ENCODE assay signal across 10 cellular contexts in genomic region chr7:33836797-33837355, GRCh38.
DNase-seq lines count a peak whose midpoint lies in the region; ATAC-seq and TF ChIP-seq lines count a peak whose summit lies in the region.
"Had no signal": no experiment of that assay in that cellular context is flagged by ENCODE, and none has a peak within 500 bp of the region (broad histone marks: within the 10 kb centered on the region; RNA-seq: fewer than 3 reads in every experiment).

No MANE protein-coding gene starts in this region.

- no peaks in the 10 kb centered on the region for H3K9me2 ChIP-seq in hepatocyte (replicated peaks; ENCODE audit: insufficient read depth)

- peaks cover 6% of the 10 kb centered on the region for H3K27me3 ChIP-seq in hepatocyte
- H3K27me3 ChIP-seq: esophagus squamous epithelium had no signal

- WGBS in hepatocyte (ENCODE audit: low lambda C conversion rate, missing lambda C conversion rate) = 86% methylated on average over 8 of the region's 8 CpGs

- TF ChIP-seq CTCF in AG09319 (IDR thresholded peaks at IDR 0.05; ENCODE audit: low read depth, low read length) (peak; percentile 7; the same call in 1 of the 2 replicates), GM12875 (IDR thresholded peaks at IDR 0.05; ENCODE audit: borderline replicate concordance, insufficient read depth, low read depth, low read length) (peak; percentile 6; the same call in 1 of the 2 replicates), RWPE1 (conservative IDR thresholded peaks at IDR 0.05; ENCODE audit: low read depth) (peak; percentile 43), hepatocyte (IDR thresholded peaks at IDR 0.05; ENCODE audit: poor library complexity) (peak; percentile 27)

- CTCF ChIA-PET in RWPE1 (lab: Yijun Ruan, JAX) = interaction anchor here (0.5 to 1.5 kb wide), 3 partner anchors 12 to 118 kb away, joined by 3 to 5 read pairs (median 3); no protein-coding TSS in a partner anchor

- no peak overlapping the region for H3K4me3 ChIP-seq in GM12875 (ENCODE audit: low read depth, low read length)
- H3K4me3 ChIP-seq in hepatocyte = no peak overlapping the region
- H3K4me3 ChIP-seq: esophagus squamous epithelium had no signal

- no peaks in the 10 kb centered on the region for H3K36me3 ChIP-seq in hepatocyte (replicated peaks; ENCODE audit: insufficient read depth, low read depth)
- H3K36me3 ChIP-seq: esophagus squamous epithelium had no signal

- H3K9me3 ChIP-seq in hepatocyte (ENCODE audit: low read depth) = no peaks in the 10 kb centered on the region
- H3K9me3 ChIP-seq: esophagus squamous epithelium had no signal

- H3K27ac ChIP-seq in RWPE1 = no peak overlapping the region
- H3K27ac ChIP-seq in hepatocyte = no peak overlapping the region

- POLR2A ChIA-PET in RWPE1 (lab: Yijun Ruan, JAX; ENCODE audit: low non-redundant PET) = no interaction called here

- no peaks in the 10 kb centered on the region for H3K79me2 ChIP-seq in hepatocyte

- DNase-seq in AG09319 (ENCODE audit: extremely low read depth, low read depth) = no peak
- DNase-seq in RWPE1 (ENCODE audit: low spot score) = no peak
- DNase-seq in hepatocyte (ENCODE audit: low spot score) = no peak
- no peak for DNase-seq in ecto neural progenitor cell (ENCODE audit: low spot score)
- DNase-seq: esophagus squamous epithelium, NCI-H2081 treated with DMSO at 0.1 percent for 48 hours had no signal

- no peak overlapping the region for H2AFZ ChIP-seq in hepatocyte

- H4K20me1 ChIP-seq in hepatocyte (ENCODE audit: insufficient read depth, poor library complexity, severe bottlenecking) = no peaks in the 10 kb centered on the region

- no peak overlapping the region for H3K4me2 ChIP-seq in hepatocyte

- H3K4me1 ChIP-seq in hepatocyte (ENCODE audit: insufficient read depth) = peaks cover 4% of the 10 kb centered on the region

- ATAC-seq in HG03045 (IDR thresholded peaks at IDR 0.05; ENCODE audit: unreplicated experiment) (no peak), GM18517 (IDR thresholded peaks at IDR 0.05; ENCODE audit: unreplicated experiment) (no peak), GM21619 (IDR thresholded peaks at IDR 0.05; ENCODE audit: unreplicated experiment) (no peak)
